Comparison of ENCODE assay signal across 14 cellular contexts in genomic region chr2:71631411-71631931, GRCh38.
DNase-seq lines count a peak whose midpoint lies in the region; ATAC-seq and TF ChIP-seq lines count a peak whose summit lies in the region.
"Had no signal": no experiment of that assay in that cellular context is flagged by ENCODE, and none has a peak within 500 bp of the region (broad histone marks: within the 10 kb centered on the region; RNA-seq: fewer than 3 reads in every experiment).

No MANE protein-coding gene starts in this region.

- H3K9me3 ChIP-seq in left lung = no peaks in the 10 kb centered on the region
- H3K9me3 ChIP-seq: ovary had no signal

- intact Hi-C loops in left lung (cut with DNase I) = no loop called here
- intact Hi-C loops in Right ventricle myocardium inferior (cut with DNase I) = no loop called here

- H2AFZ ChIP-seq in ACC112 (ENCODE audit: low read length, unreplicated experiment) = peak overlapping the region; percentile 67

- ATAC-seq in left lung (peak; percentile 57), HG02571 (IDR thresholded peaks at IDR 0.05; ENCODE audit: unreplicated experiment) (no peak), Right ventricle myocardium inferior (no peak)

- H3K27me3 ChIP-seq in ACC112 (ENCODE audit: insufficient read depth, low read length) (peaks cover 23% of the 10 kb centered on the region), H7 (ENCODE audit: control insufficient read depth, insufficient read depth, low read length) (no peaks in the 10 kb centered on the region), left lung (no peaks in the 10 kb centered on the region)
- H3K27me3 ChIP-seq: cardiac muscle cell, ovary, transverse colon had no signal

- H3K79me2 ChIP-seq in ACC112 (ENCODE audit: control insufficient read depth, insufficient read depth, low read length, unreplicated experiment) = no peaks in the 10 kb centered on the region

- peak overlapping the region; percentile 72 for H3K4me3 ChIP-seq in ACC112 (ENCODE audit: low read depth, low read length)
- no peak overlapping the region for H3K4me3 ChIP-seq in H7 (ENCODE audit: insufficient read depth, low read depth, low read length)
- H3K4me3 ChIP-seq in left lung = no peak overlapping the region
- H3K4me3 ChIP-seq: cardiac muscle cell, ovary, transverse colon had no signal

- DNase-seq in H7 (peak; percentile 34), astrocyte of the hippocampus (ENCODE audit: low read depth, low spot score) (peak; percentile 82), left lung (no peak), NCI-H1694 treated with DMSO at 0.1 percent for 48 hours (lab: John Stamatoyannopoulos, UW) (no peak), Right ventricle myocardium inferior (ENCODE audit: missing footprints) (no peak)
- no peak for DNase-seq in stimulated activated CD4-positive, alpha-beta T cell treated with anti-CD3 and anti-CD28 coated beads, Interleukin-15, amount 100 ng/mL, for 24 hours
- DNase-seq: activated CD4-positive, alpha-beta memory T cell treated with anti-CD3 and anti-CD28 coated beads for 36 hours; NCI-H1417; NCI-H69; ovary; transverse colon had no signal

- no peak for TF ChIP-seq CTCF in left lung (IDR thresholded peaks at IDR 0.05)

- H3K4me1 ChIP-seq in ACC112 (ENCODE audit: control insufficient read depth, insufficient read depth, low read length, unreplicated experiment) (peaks cover 8% of the 10 kb centered on the region), left lung (peaks cover 0 to 25% of the 10 kb centered on the region in 2 donors)
- H3K4me1 ChIP-seq: transverse colon had no signal

- H3K27ac ChIP-seq in ACC112 (ENCODE audit: low read depth, low read length) (no peak overlapping the region), left lung (peak overlapping the region in 1 of 2 donors; percentile 78)
- H3K27ac ChIP-seq: cardiac muscle cell, ovary had no signal

- H3K36me3 ChIP-seq in ACC112 (ENCODE audit: insufficient read depth, low read length) (no peaks in the 10 kb centered on the region), H7 (replicated peaks; ENCODE audit: control insufficient read depth, insufficient read depth, low read length) (no peaks in the 10 kb centered on the region), left lung (no peaks in the 10 kb centered on the region)
- H3K36me3 ChIP-seq: cardiac muscle cell, ovary, transverse colon had no signal

Comparison
In these comparisons a context has a peak if more than half of its experiments do, and no peak if none do; other contexts are left out.
1. DNase-seq: peak in H7 (single experiment) and astrocyte of the hippocampus (single experiment); none in left lung (0 of 2), NCI-H1694 treated with DMSO at 0.1 percent for 48 hours (single experiment), stimulated activated CD4-positive, alpha-beta T cell treated with anti-CD3 and anti-CD28 coated beads, Interleukin-15, amount 100 ng/mL, for 24 hours (single experiment) and Right ventricle myocardium inferior (single experiment).